31 cellular contexts compared by ENCODE assay signal in genomic region chr2:142725386-142725785, GRCh38.
"Had no signal": no experiment of that assay in that cellular context is flagged by ENCODE, and none has a peak within 500 bp of the region (broad histone marks: within the 10 kb centered on the region; RNA-seq: fewer than 3 reads in every experiment).

No MANE protein-coding gene starts in this region.

- H3K9me3 ChIP-seq: gastrocnemius medialis, ovary, uterus had no signal

- H3K79me2 ChIP-seq: hepatocyte had no signal

- H3K27ac ChIP-seq: brain microvascular endothelial cell, coronary artery, dorsolateral prefrontal cortex, gastrocnemius medialis, hepatocyte, neutrophil, ovary, sigmoid colon, thoracic aorta, uterus, WERI-Rb-1 had no signal

- H3K4me2 ChIP-seq: hepatocyte had no signal

- FAIRE-seq: astrocyte, keratinocyte, small intestine had no signal

- DNase-seq: activated CD4-positive, alpha-beta memory T cell treated with anti-CD3 and anti-CD28 coated beads for 36 hours; activated CD4-positive, alpha-beta T cell treated with anti-CD3 and anti-CD28 coated beads, Interleukin-2, amount 10 ng/mL, durations not matched to agents 24 days and 14 days; activated CD8-positive, alpha-beta memory T cell treated with anti-CD3 and anti-CD28 coated beads, Interleukin-2, amount 50 U/mL, for 4 hours; activated gamma-delta T cell; activated naive CD4-positive, alpha-beta T cell treated with anti-CD3 and anti-CD28 coated beads, Interleukin-2, amount 10 ng/mL, durations not matched to agents 7 days and 5 days; activated T-cell treated with anti-CD3 and anti-CD28 coated beads, Interleukin-2, amount 50 U/mL, for 1 hour; amniotic stem cell; brain microvascular endothelial cell; dorsolateral prefrontal cortex; effector memory CD4-positive, alpha-beta T cell; gastrocnemius medialis; glutamatergic neuron; left cardiac atrium; mammary epithelial cell; naive B cell; nephron progenitor cell; ovary; retina; sigmoid colon; small intestine; stimulated activated CD4-positive, alpha-beta T cell treated with anti-CD3 and anti-CD28 coated beads, Interleukin-4, amount 100 ng/mL, for 24 hours; uterus; WERI-Rb-1 had no signal

- H3K36me3 ChIP-seq: brain microvascular endothelial cell, gastrocnemius medialis, neutrophil, ovary, sigmoid colon, thoracic aorta, uterus, WERI-Rb-1 had no signal

- H3K4me3 ChIP-seq: coronary artery, dorsolateral prefrontal cortex, gastrocnemius medialis, hepatocyte, ovary, sigmoid colon, thoracic aorta, uterus had no signal

- H3K27me3 ChIP-seq: brain microvascular endothelial cell, dorsolateral prefrontal cortex, gastrocnemius medialis, hepatocyte, neutrophil, ovary, sigmoid colon, uterus had no signal

- ATAC-seq: activated CD4-positive, CD25-positive, alpha-beta regulatory T cell treated with anti-CD3 and anti-CD28 coated beads, Interleukin-2, amount 50 U/mL, for 24 hours; gastrocnemius medialis; left cardiac atrium; stimulated activated effector memory CD8-positive, alpha-beta T cell treated with anti-CD3 and anti-CD28 coated beads, Interleukin-12 subunit alpha, Interleukin-12 subunit beta, amount 100 ng/mL, for 72 hours had no signal

- H2AFZ ChIP-seq: hepatocyte had no signal

- H3K4me1 ChIP-seq: gastrocnemius medialis, sigmoid colon, uterus had no signal
